Comparison of ENCODE assay signal across 15 cellular contexts in genomic region chr7:106915873-106916272, GRCh38. TPM values are rescaled to one million over a fixed set of nuclear protein-coding genes. Genes with fewer than 3 reads are reported as not detected.
DNase-seq lines count a peak whose midpoint lies in the region; ATAC-seq and TF ChIP-seq lines count a peak whose summit lies in the region.
"Had no signal": no experiment of that assay in that cellular context is flagged by ENCODE, and none has a peak within 500 bp of the region (broad histone marks: within the 10 kb centered on the region; RNA-seq: fewer than 3 reads in every experiment).

No MANE protein-coding gene starts in this region.

- no peaks in the 10 kb centered on the region for H3K4me1 Mint-ChIP-seq in T-cell
- H3K4me1 Mint-ChIP-seq in natural killer cell: no peaks in the 10 kb centered on the region
- H3K4me1 Mint-ChIP-seq: CD4-positive, CD25-positive, alpha-beta regulatory T cell had no signal

- no peak for DNase-seq in DMS153 treated with DMSO at 0.1 percent for 48 hours (lab: John Stamatoyannopoulos, UW; ENCODE audit: unreplicated experiment)
- DNase-seq in posterior cingulate gyrus: no peak
- no peak for DNase-seq in T-cell
- DNase-seq in natural killer cell: no peak
- DNase-seq: CD4-positive, CD25-positive, alpha-beta regulatory T cell; KBM-7; kidney glomerular epithelial cell; nucleus accumbens; stimulated activated CD4-positive, alpha-beta T cell treated with anti-CD3 and anti-CD28 coated beads, Interleukin-4, amount 100 ng/mL, for 1 hour; thyroid gland had no signal

- CTCF ChIA-PET in T-cell (lab: Charles Lee): interaction anchor here (0.6 to 1.2 kb wide), 2 partner anchors 15 to 1099 kb away, joined by 3 to 6 read pairs; no protein-coding TSS in a partner anchor

- POLR2A ChIA-PET in T-cell (lab: Charles Lee): no interaction called here

- H3K9me3 Mint-ChIP-seq in T-cell: peaks cover 10 to 16% (median 12%) of the 10 kb centered on the region in 3 donors
- H3K9me3 Mint-ChIP-seq in natural killer cell: peaks cover 6 to 8% of the 10 kb centered on the region in 2 donors

- H3K27ac Mint-ChIP-seq in T-cell (no peak overlapping the region), natural killer cell (no peak overlapping the region)

- no peak for TF ChIP-seq CTCF in natural killer cell (IDR thresholded peaks at IDR 0.05)

- H3K36me3 Mint-ChIP-seq in T-cell (peaks cover 32% of the 10 kb centered on the region), natural killer cell (peaks cover 12% of the 10 kb centered on the region)

- intact Hi-C loops in posterior cingulate gyrus (cut with DNase I) (no loop called here), natural killer cell (cut with micrococcal nuclease) (no loop called here)

- ATAC-seq in GM18499 (IDR thresholded peaks at IDR 0.05; ENCODE audit: insufficient read depth, unreplicated experiment) (peak; percentile 95), GM19324 (IDR thresholded peaks at IDR 0.05; ENCODE audit: low FRiP score, unreplicated experiment) (peak; percentile 92), HG02678 (IDR thresholded peaks at IDR 0.05; ENCODE audit: unreplicated experiment) (peak; percentile 99), HG03460 (IDR thresholded peaks at IDR 0.05; ENCODE audit: unreplicated experiment) (peak; percentile 99), T-cell (replicated peaks in 1 of 4) (no peak), natural killer cell (no peak)

- H3K27me3 Mint-ChIP-seq in T-cell (no peaks in the 10 kb centered on the region), natural killer cell (ENCODE audit: low read depth in 2 of 2) (no peaks in the 10 kb centered on the region)

- no peak overlapping the region for H3K4me3 Mint-ChIP-seq in T-cell
- H3K4me3 Mint-ChIP-seq in natural killer cell: no peak overlapping the region
- H3K4me3 Mint-ChIP-seq: CD4-positive, CD25-positive, alpha-beta regulatory T cell had no signal

RNA-seq across cellular contexts. Expression of gene PIK3CG, which starts 50.8 kb away (rescaled TPM):
- total RNA-seq in T-cell: 10 to 100 TPM; 27.8 to 33.7 (median 28.4) TPM
- 10 to 100 TPM; 64.9 to 83.3 (median 78.2) TPM for total RNA-seq in natural killer cell
- total RNA-seq: fibroblast of lung had no signal

Comparison
In these comparisons a context has a peak if more than half of its experiments do, and no peak if none do; other contexts are left out.
1. ATAC-seq: peak in GM18499 (single experiment), GM19324 (single experiment), HG02678 (single experiment) and HG03460 (single experiment); none in T-cell (0 of 4) and natural killer cell (0 of 3).